In genomic region chr11:103448966-103449365, GRCh38 we compare ENCODE assay signal across 16 cellular contexts.
DNase-seq lines count a peak whose midpoint lies in the region; ATAC-seq and TF ChIP-seq lines count a peak whose summit lies in the region.
"Had no signal": no experiment of that assay in that cellular context is flagged by ENCODE, and none has a peak within 500 bp of the region (broad histone marks: within the 10 kb centered on the region; RNA-seq: fewer than 3 reads in every experiment).

No MANE protein-coding gene starts in this region.

- no peak overlapping the region for H3K4me2 ChIP-seq in H9 (ENCODE audit: insufficient read depth, insufficient read length, low read length)
- H3K4me2 ChIP-seq in mesendoderm (ENCODE audit: low read length), result no peak overlapping the region
- H3K4me2 ChIP-seq: BLaER1 had no signal

- H3K4me3 ChIP-seq in mesendoderm (ENCODE audit: low read length) (no peak overlapping the region), left ventricle myocardium inferior (no peak overlapping the region)
- H3K4me3 ChIP-seq: BLaER1, GM12878, GM23248 had no signal

- intact Hi-C loops in left ventricle myocardium inferior (cut with micrococcal nuclease), result no loop called here

- WGBS in H9 (ENCODE audit: extremely low coverage, insufficient read length, low lambda C conversion rate), result 100% methylated on average over 1 of the region's 3 CpGs
- WGBS in mesendoderm (ENCODE audit: extremely low coverage, insufficient coverage, low lambda C conversion rate), result no CpG with 5 or more reads among the region's 3 CpGs

- no peaks in the 10 kb centered on the region for H3K36me3 ChIP-seq in mesendoderm (ENCODE audit: control insufficient read depth, insufficient read depth, low read length)
- no peaks in the 10 kb centered on the region for H3K36me3 ChIP-seq in left ventricle myocardium inferior
- H3K36me3 ChIP-seq: BLaER1 had no signal

- no peak overlapping the region for H4K91ac ChIP-seq in H9 (ENCODE audit: insufficient read length, low read depth, low read length)

- H3K18ac ChIP-seq in H9 (ENCODE audit: insufficient read length, low read depth, low read length) (no peak overlapping the region), mesendoderm (ENCODE audit: low read length) (no peak overlapping the region)

- H4K8ac ChIP-seq in H9 (replicated peaks; ENCODE audit: insufficient read length, low read depth, low read length) (no peak overlapping the region), mesendoderm (ENCODE audit: low read depth, low read length) (no peak overlapping the region)

- H3K36me3 Mint-ChIP-seq in H9 (ENCODE audit: insufficient read depth in 1 of 3, low read depth in 3 of 3) (no peaks in the 10 kb centered on the region), WTC11 (no peaks in the 10 kb centered on the region)
- H3K36me3 Mint-ChIP-seq: CD8-positive, alpha-beta T cell had no signal

- H3K14ac ChIP-seq in H9 (ENCODE audit: insufficient read depth, low read length), result no peak overlapping the region

- no peaks in the 10 kb centered on the region for H3K9me3 ChIP-seq in H9 (ENCODE audit: control insufficient read depth, low read depth, low read length)
- no peaks in the 10 kb centered on the region for H3K9me3 ChIP-seq in left ventricle myocardium inferior (replicated peaks)
- H3K9me3 ChIP-seq: BLaER1 had no signal

- H3K4me1 Mint-ChIP-seq in H9 (peaks cover under 1 to 3% of the 10 kb centered on the region in 2 experiments; a peak in 3 of 4 replicates), WTC11 (peaks cover 13% of the 10 kb centered on the region)

- H3K23me2 ChIP-seq in H9 (ENCODE audit: insufficient read length, low read depth, low read length, poor library complexity, severe bottlenecking), result no peaks in the 10 kb centered on the region

- no peaks in the 10 kb centered on the region for H3K9me3 Mint-ChIP-seq in H9
- no peaks in the 10 kb centered on the region for H3K9me3 Mint-ChIP-seq in WTC11
- H3K9me3 Mint-ChIP-seq: CD8-positive, alpha-beta T cell had no signal

- H2BK120ac ChIP-seq in H9 (ENCODE audit: low read depth, low read length, poor library complexity, severe bottlenecking) (no peak overlapping the region), mesendoderm (ENCODE audit: low read depth, low read length) (no peak overlapping the region)

- H2AK5ac ChIP-seq in H9 (ENCODE audit: insufficient read length, low read length), result no peak overlapping the region
- peak overlapping the region; percentile 49 for H2AK5ac ChIP-seq in mesendoderm (ENCODE audit: low read length)

- H3K56ac ChIP-seq in H9 (ENCODE audit: insufficient read length, low read depth, low read length) (no peak overlapping the region), mesendoderm (ENCODE audit: low read length) (no peak overlapping the region)

- H3K4ac ChIP-seq in H9 (ENCODE audit: low read depth, low read length), result no peak overlapping the region
- H3K4ac ChIP-seq in mesendoderm (ENCODE audit: low read depth, low read length), result no peak overlapping the region

- no peak overlapping the region for H3K9ac ChIP-seq in H9 (ENCODE audit: extremely low read depth, insufficient read length, low read length)
- H3K9ac ChIP-seq in mesendoderm (ENCODE audit: low read length), result no peak overlapping the region
- H3K9ac ChIP-seq: BLaER1, GM23248 had no signal

- no peaks in the 10 kb centered on the region for H3K27me3 Mint-ChIP-seq in H9 (ENCODE audit: low read depth)
- no peaks in the 10 kb centered on the region for H3K27me3 Mint-ChIP-seq in WTC11 (ENCODE audit: low read depth)

- H3K79me2 ChIP-seq in H9 (ENCODE audit: insufficient read depth, low read length) (no peaks in the 10 kb centered on the region), mesendoderm (ENCODE audit: control insufficient read depth, insufficient read depth, low read length) (no peaks in the 10 kb centered on the region)

- H3K79me1 ChIP-seq in H9 (ENCODE audit: insufficient read depth, low read depth, low read length, poor library complexity, severe bottlenecking) (no peaks in the 10 kb centered on the region), mesendoderm (ENCODE audit: low read length) (no peaks in the 10 kb centered on the region)

- H2BK15ac ChIP-seq in H9 (ENCODE audit: low read depth, low read length) (no peak overlapping the region), mesendoderm (replicated peaks; ENCODE audit: low read depth) (no peak overlapping the region)

- H2AFZ ChIP-seq in H9 (ENCODE audit: low read length), result no peak overlapping the region
- H2AFZ ChIP-seq: GM23248 had no signal

- no peak overlapping the region for H2BK20ac ChIP-seq in H9 (ENCODE audit: low read depth, low read length, poor library complexity, severe bottlenecking)

- no peaks in the 10 kb centered on the region for H4K20me1 ChIP-seq in H9 (ENCODE audit: control insufficient read depth, insufficient read depth, insufficient read length)
- H4K20me1 ChIP-seq: BLaER1 had no signal

- H2BK12ac ChIP-seq in H9 (ENCODE audit: insufficient read length, low read depth, low read length), result no peak overlapping the region

- H3K4me1 ChIP-seq in H9 (ENCODE audit: insufficient read depth, low read length), result no peaks in the 10 kb centered on the region
- H3K4me1 ChIP-seq in mesendoderm (ENCODE audit: control insufficient read depth, low read depth, low read length), result no peaks in the 10 kb centered on the region
- no peaks in the 10 kb centered on the region for H3K4me1 ChIP-seq in left ventricle myocardium inferior

- no peak for TF ChIP-seq CTCF in H9 (conservative IDR thresholded peaks at IDR 0.05)
- no peak for TF ChIP-seq CTCF in WTC11 (IDR thresholded peaks at IDR 0.05)
- no peak for TF ChIP-seq CTCF in left ventricle myocardium inferior (IDR thresholded peaks at IDR 0.05; ENCODE audit: borderline replicate concordance)

- H3K27ac Mint-ChIP-seq in H9, result peak overlapping the region; percentile 12 to 93 (median 56); a peak in 5 of 7 replicates
- H3K27ac Mint-ChIP-seq in WTC11, result peak overlapping the region; percentile 59
- H3K27ac Mint-ChIP-seq: CD8-positive, alpha-beta T cell had no signal

- POLR2A ChIA-PET in WTC11 (lab: Charles Lee), result no interaction called here

- no peak overlapping the region for H3T11ph ChIP-seq in H9 (ENCODE audit: low read length)

- ATAC-seq in WTC11, result peak; percentile 46
- ATAC-seq: CD8-positive, alpha-beta T cell; GM12878 had no signal

- H3K27me3 ChIP-seq in H9 (ENCODE audit: insufficient read depth, low read length), result no peaks in the 10 kb centered on the region
- no peaks in the 10 kb centered on the region for H3K27me3 ChIP-seq in mesendoderm (ENCODE audit: insufficient read depth, low read length, poor library complexity)
- H3K27me3 ChIP-seq in left ventricle myocardium inferior (ENCODE audit: low read depth), result no peaks in the 10 kb centered on the region
- H3K27me3 ChIP-seq: BLaER1 had no signal

- H3K23ac ChIP-seq in H9 (ENCODE audit: insufficient read length, low read depth, low read length) (no peak overlapping the region), mesendoderm (ENCODE audit: low read length) (no peak overlapping the region)

- H3K4me3 Mint-ChIP-seq in H9, result no peak overlapping the region
- H3K4me3 Mint-ChIP-seq in WTC11, result no peak overlapping the region
- H3K4me3 Mint-ChIP-seq: CD8-positive, alpha-beta T cell had no signal

- no peak overlapping the region for H2BK5ac ChIP-seq in H9 (ENCODE audit: insufficient read length, low read length)
- no peak overlapping the region for H2BK5ac ChIP-seq in mesendoderm (ENCODE audit: low read length)

- no peak overlapping the region for H3K27ac ChIP-seq in H9 (ENCODE audit: insufficient read length, low read depth, low read length)
- H3K27ac ChIP-seq in mesendoderm (ENCODE audit: low read depth, low read length), result no peak overlapping the region
- H3K27ac ChIP-seq in left ventricle myocardium inferior (replicated peaks), result no peak overlapping the region
- H3K27ac ChIP-seq: BLaER1, GM23248 had no signal

- DNase-seq in ELF-1 (ENCODE audit: low read depth, low spot score) (peak; percentile 67), H9 (no peak), WTC11 (ENCODE audit: low spot score) (no peak), mesendoderm (peak; percentile 14), NOMO-1 (lab: John Stamatoyannopoulos, UW; ENCODE audit: unreplicated experiment in 2 of 2) (no peak), NCI-H1417 treated with DMSO at 0.1 percent for 48 hours (lab: John Stamatoyannopoulos, UW) (no peak), left ventricle myocardium inferior (no peak), NOMO-1 treated with dmso at 0.1 percent for 144 hours (lab: John Stamatoyannopoulos, UW; ENCODE audit: unreplicated experiment) (no peak)
- DNase-seq: 8988T; Calu3; CD8-positive, alpha-beta T cell; DMS79 treated with DMSO at 0.1 percent for 48 hours; GM23248; H7 had no signal

- no peak overlapping the region for H4K5ac ChIP-seq in H9 (ENCODE audit: insufficient read length, low read depth, low read length)
- no peak overlapping the region for H4K5ac ChIP-seq in mesendoderm (ENCODE audit: low read length)

- CTCF ChIA-PET in WTC11 (lab: Charles Lee), result no interaction called here

TF ChIP-seq in WTC11, 78 proteins besides CTCF, POLR2A, EP300 and RAD21:
- TF ChIP-seq ATF1 (CRISPR knock-in tag; IDR thresholded peaks at IDR 0.05), result no peak

Comparison
In these comparisons a context has a peak if more than half of its experiments do, and no peak if none do; other contexts are left out.
1. DNase-seq: peak in ELF-1 (single experiment) and mesendoderm (single experiment); none in H9 (single experiment), WTC11 (single experiment), NOMO-1 (0 of 2), NCI-H1417 treated with DMSO at 0.1 percent for 48 hours (single experiment), left ventricle myocardium inferior (single experiment) and NOMO-1 treated with dmso at 0.1 percent for 144 hours (single experiment).